18 cellular contexts compared by ENCODE assay signal in the genomic region with DNA sequence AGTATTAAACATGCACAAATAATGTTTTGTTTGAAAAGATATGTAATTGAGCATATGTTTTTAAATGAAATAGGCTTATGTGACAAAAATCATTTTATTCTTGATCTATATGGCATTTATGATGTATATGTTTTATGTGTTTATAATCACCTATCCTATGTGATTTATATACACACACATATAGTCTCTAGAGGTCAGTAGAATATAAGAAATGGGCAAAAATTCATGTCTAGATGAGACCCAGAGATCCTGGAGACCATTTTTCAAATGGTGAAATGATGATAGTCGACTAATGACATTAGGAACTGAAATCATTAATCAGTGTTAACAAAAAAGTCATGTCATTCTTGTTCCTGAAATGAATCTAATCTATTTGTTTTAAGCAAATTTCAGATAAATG.
DNase-seq lines count a peak whose midpoint lies in the region; ATAC-seq, FAIRE-seq and TF ChIP-seq lines count a peak whose summit lies in the region.
"Had no signal": no experiment of that assay in that cellular context is flagged by ENCODE, and none has a peak within 500 bp of the region (broad histone marks: within the 10 kb centered on the region; RNA-seq: fewer than 3 reads in every experiment).

No MANE protein-coding gene starts in this region.

- no peak overlapping the region for H3K4me3 ChIP-seq in A549
- H3K4me3 ChIP-seq in fibroblast of pulmonary artery (replicated peaks; ENCODE audit: low read depth, low read length) = no peak overlapping the region
- H3K4me3 ChIP-seq: ascending aorta, SJCRH30 had no signal

- peaks cover 6% of the 10 kb centered on the region; the same call in 1 of the 3 replicates for H3K4me1 ChIP-seq in A549
- H3K4me1 ChIP-seq: ascending aorta, SJCRH30 had no signal

- WGBS in A549 (ENCODE audit: missing lambda C conversion rate) = 4% methylated on average over 1 of the region's 1 CpG

- no peaks in the 10 kb centered on the region for H3K4me1 Mint-ChIP-seq in activated CD8-positive, alpha-beta T cell treated with anti-CD3 and anti-CD28 coated beads, Interleukin-2, amount 10 ng/mL, durations not matched to agents 7 days and 5 days (ENCODE audit: low read depth)
- H3K4me1 Mint-ChIP-seq: activated B cell treated with CpG ODN at 0.5 μM for 24 hours; CD8-positive, alpha-beta memory T cell; stimulated activated naive B cell treated with anti-CD40 and anti-IgM and Interleukin-4, amounts not matched to agents 10 μg/mL and 1 μg/mL and 100 μg/mL, for 72 hours had no signal

- H3K4me2 ChIP-seq in A549 = no peak overlapping the region

- H3K27ac ChIP-seq in A549 = no peak overlapping the region
- H3K27ac ChIP-seq: ascending aorta, SJCRH30 had no signal

- no peak for TF ChIP-seq POLR2A in A549 (IDR thresholded peaks at IDR 0.05; ENCODE audit: low read length)

- POLR2A ChIA-PET in A549 (lab: Yijun Ruan, JAX) = no interaction called here
- POLR2A ChIA-PET in activated CD8-positive, alpha-beta T cell treated with anti-CD3 and anti-CD28 coated beads, Interleukin-2, amount 10 ng/mL, durations not matched to agents 7 days and 5 days (lab: Charles Lee) = no interaction called here

- peak; percentile 96 for FAIRE-seq in A549 (lab: Jason Lieb, UNC)

- no peaks in the 10 kb centered on the region for H3K27me3 Mint-ChIP-seq in activated CD8-positive, alpha-beta T cell treated with anti-CD3 and anti-CD28 coated beads, Interleukin-2, amount 10 ng/mL, durations not matched to agents 7 days and 5 days (ENCODE audit: low read depth)
- H3K27me3 Mint-ChIP-seq: activated B cell treated with CpG ODN at 0.5 μM for 24 hours; CD8-positive, alpha-beta memory T cell; stimulated activated naive B cell treated with anti-CD40 and anti-IgM and Interleukin-4, amounts not matched to agents 10 μg/mL and 1 μg/mL and 100 μg/mL, for 72 hours had no signal

- TF ChIP-seq EP300 in A549 (IDR thresholded peaks at IDR 0.05) = no peak

- H3K9me3 ChIP-seq in A549 = no peaks in the 10 kb centered on the region
- H3K9me3 ChIP-seq: ascending aorta, SJCRH30 had no signal

- no peaks in the 10 kb centered on the region for H3K36me3 Mint-ChIP-seq in activated CD8-positive, alpha-beta T cell treated with anti-CD3 and anti-CD28 coated beads, Interleukin-2, amount 10 ng/mL, durations not matched to agents 7 days and 5 days (ENCODE audit: low read depth)
- H3K36me3 Mint-ChIP-seq: CD8-positive, alpha-beta memory T cell; stimulated activated naive B cell treated with anti-CD40 and anti-IgM and Interleukin-4, amounts not matched to agents 10 μg/mL and 1 μg/mL and 100 μg/mL, for 72 hours had no signal

- peak; percentile 81 to 85; a peak in 4 of 6 replicates for ATAC-seq in A549
- ATAC-seq in GM21737 (IDR thresholded peaks at IDR 0.05; ENCODE audit: unreplicated experiment) = no peak
- no peak for ATAC-seq in activated CD8-positive, alpha-beta T cell treated with anti-CD3 and anti-CD28 coated beads, Interleukin-2, amount 10 ng/mL, durations not matched to agents 7 days and 5 days
- ATAC-seq: stimulated activated naive B cell treated with anti-CD40 and anti-IgM and Interleukin-4, amounts not matched to agents 10 μg/mL and 1 μg/mL and 100 μg/mL, for 72 hours had no signal

- CTCF ChIA-PET in A549 (lab: Yijun Ruan, JAX) = interaction anchor here (0.7 to 5.0 kb wide), 23 partner anchors 9 to 1952 kb away, joined by 3 to 43 read pairs (median 3); no protein-coding TSS in a partner anchor
- CTCF ChIA-PET in activated CD8-positive, alpha-beta T cell treated with anti-CD3 and anti-CD28 coated beads, Interleukin-2, amount 10 ng/mL, durations not matched to agents 7 days and 5 days (lab: Charles Lee) = no interaction called here

- no peaks in the 10 kb centered on the region for H3K9me3 Mint-ChIP-seq in activated CD8-positive, alpha-beta T cell treated with anti-CD3 and anti-CD28 coated beads, Interleukin-2, amount 10 ng/mL, durations not matched to agents 7 days and 5 days (ENCODE audit: insufficient read depth)

- TF ChIP-seq CTCF in A549 (IDR thresholded peaks at IDR 0.05) = peak; percentile 71
- TF ChIP-seq CTCF in fibroblast of pulmonary artery (IDR thresholded peaks at IDR 0.05; ENCODE audit: low read length, missing control alignments) = peak; percentile 28

- no peak overlapping the region for H3K4me3 Mint-ChIP-seq in activated CD8-positive, alpha-beta T cell treated with anti-CD3 and anti-CD28 coated beads, Interleukin-2, amount 10 ng/mL, durations not matched to agents 7 days and 5 days
- H3K4me3 Mint-ChIP-seq: activated B cell treated with CpG ODN at 0.5 μM for 24 hours; CD8-positive, alpha-beta memory T cell; stimulated activated naive B cell treated with anti-CD40 and anti-IgM and Interleukin-4, amounts not matched to agents 10 μg/mL and 1 μg/mL and 100 μg/mL, for 72 hours had no signal

- no peak overlapping the region for H3K27ac Mint-ChIP-seq in activated CD8-positive, alpha-beta T cell treated with anti-CD3 and anti-CD28 coated beads, Interleukin-2, amount 10 ng/mL, durations not matched to agents 7 days and 5 days
- H3K27ac Mint-ChIP-seq: activated B cell treated with CpG ODN at 0.5 μM for 24 hours; CD8-positive, alpha-beta memory T cell; progenitor cell of endocrine pancreas; stimulated activated naive B cell treated with anti-CD40 and anti-IgM and Interleukin-4, amounts not matched to agents 10 μg/mL and 1 μg/mL and 100 μg/mL, for 72 hours had no signal

- DNase-seq in A549 (ENCODE audit: low read depth in 1 of 2, low spot score in 1 of 2) (peak; percentile 24 to 31), GM03348 (ENCODE audit: low spot score) (peak; percentile 31), RPMI7951 (ENCODE audit: low read depth) (peak; percentile 16), fibroblast of pulmonary artery (ENCODE audit: low read depth) (peak; percentile 51)
- DNase-seq in activated CD8-positive, alpha-beta T cell treated with anti-CD3 and anti-CD28 coated beads, Interleukin-2, amount 10 ng/mL, durations not matched to agents 7 days and 5 days = no peak
- DNase-seq in stimulated activated CD4-positive, alpha-beta T cell treated with anti-CD3 and anti-CD28 coated beads, Interleukin-1b, Interleukin-23, amount 100 ng/mL, for 48 hours = no peak
- DNase-seq in activated CD4-positive, alpha-beta T cell treated with anti-CD3 and anti-CD28 coated beads, Interleukin-2, amount 50 U/mL, for 1 hour = no peak
- DNase-seq: activated B cell treated with CpG ODN at 0.5 μM for 24 hours; CD8-positive, alpha-beta memory T cell; mesendoderm; MV-4-11; NCI-H510A treated with DMSO at 0.1 percent for 48 hours; SJCRH30; stimulated activated CD4-positive, alpha-beta T cell treated with anti-CD3 and anti-CD28 coated beads, Interleukin-2, amount 100 ng/mL, for 48 hours; stimulated activated naive B cell treated with anti-CD40 and anti-IgM and Interleukin-4, amounts not matched to agents 10 μg/mL and 1 μg/mL and 100 μg/mL, for 72 hours had no signal

- TF ChIP-seq RAD21 in A549 (conservative IDR thresholded peaks at IDR 0.05 in 1 of 2, IDR thresholded peaks at IDR 0.05 in 1 of 2) = peak; percentile 82 to 88

TF ChIP-seq in A549, 52 proteins besides CTCF, POLR2A, EP300 and RAD21:
- TF ChIP-seq, protein P1, sequence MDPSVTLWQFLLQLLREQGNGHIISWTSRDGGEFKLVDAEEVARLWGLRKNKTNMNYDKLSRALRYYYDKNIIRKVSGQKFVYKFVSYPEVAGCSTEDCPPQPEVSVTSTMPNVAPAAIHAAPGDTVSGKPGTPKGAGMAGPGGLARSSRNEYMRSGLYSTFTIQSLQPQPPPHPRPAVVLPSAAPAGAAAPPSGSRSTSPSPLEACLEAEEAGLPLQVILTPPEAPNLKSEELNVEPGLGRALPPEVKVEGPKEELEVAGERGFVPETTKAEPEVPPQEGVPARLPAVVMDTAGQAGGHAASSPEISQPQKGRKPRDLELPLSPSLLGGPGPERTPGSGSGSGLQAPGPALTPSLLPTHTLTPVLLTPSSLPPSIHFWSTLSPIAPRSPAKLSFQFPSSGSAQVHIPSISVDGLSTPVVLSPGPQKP (IDR thresholded peaks at IDR 0.05; ENCODE audit: low read depth, low read length) = no peak
- TF ChIP-seq CEBPB (IDR thresholded peaks at IDR 0.05) (no peak), SMC3 (IDR thresholded peaks at IDR 0.05) (peak; percentile 86), HDAC2 (IDR thresholded peaks at IDR 0.05) (no peak), ZNF302 (CRISPR knock-in tag; IDR thresholded peaks at IDR 0.05) (no peak)
- TF ChIP-seq, protein P2, sequence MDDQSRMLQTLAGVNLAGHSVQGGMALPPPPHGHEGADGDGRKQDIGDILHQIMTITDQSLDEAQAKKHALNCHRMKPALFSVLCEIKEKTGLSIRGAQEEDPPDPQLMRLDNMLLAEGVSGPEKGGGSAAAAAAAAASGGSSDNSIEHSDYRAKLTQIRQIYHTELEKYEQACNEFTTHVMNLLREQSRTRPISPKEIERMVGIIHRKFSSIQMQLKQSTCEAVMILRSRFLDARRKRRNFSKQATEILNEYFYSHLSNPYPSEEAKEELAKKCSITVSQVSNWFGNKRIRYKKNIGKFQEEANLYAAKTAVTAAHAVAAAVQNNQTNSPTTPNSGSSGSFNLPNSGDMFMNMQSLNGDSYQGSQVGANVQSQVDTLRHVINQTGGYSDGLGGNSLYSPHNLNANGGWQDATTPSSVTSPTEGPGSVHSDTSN (IDR thresholded peaks at IDR 0.05) = no peak
- TF ChIP-seq, protein P3, sequence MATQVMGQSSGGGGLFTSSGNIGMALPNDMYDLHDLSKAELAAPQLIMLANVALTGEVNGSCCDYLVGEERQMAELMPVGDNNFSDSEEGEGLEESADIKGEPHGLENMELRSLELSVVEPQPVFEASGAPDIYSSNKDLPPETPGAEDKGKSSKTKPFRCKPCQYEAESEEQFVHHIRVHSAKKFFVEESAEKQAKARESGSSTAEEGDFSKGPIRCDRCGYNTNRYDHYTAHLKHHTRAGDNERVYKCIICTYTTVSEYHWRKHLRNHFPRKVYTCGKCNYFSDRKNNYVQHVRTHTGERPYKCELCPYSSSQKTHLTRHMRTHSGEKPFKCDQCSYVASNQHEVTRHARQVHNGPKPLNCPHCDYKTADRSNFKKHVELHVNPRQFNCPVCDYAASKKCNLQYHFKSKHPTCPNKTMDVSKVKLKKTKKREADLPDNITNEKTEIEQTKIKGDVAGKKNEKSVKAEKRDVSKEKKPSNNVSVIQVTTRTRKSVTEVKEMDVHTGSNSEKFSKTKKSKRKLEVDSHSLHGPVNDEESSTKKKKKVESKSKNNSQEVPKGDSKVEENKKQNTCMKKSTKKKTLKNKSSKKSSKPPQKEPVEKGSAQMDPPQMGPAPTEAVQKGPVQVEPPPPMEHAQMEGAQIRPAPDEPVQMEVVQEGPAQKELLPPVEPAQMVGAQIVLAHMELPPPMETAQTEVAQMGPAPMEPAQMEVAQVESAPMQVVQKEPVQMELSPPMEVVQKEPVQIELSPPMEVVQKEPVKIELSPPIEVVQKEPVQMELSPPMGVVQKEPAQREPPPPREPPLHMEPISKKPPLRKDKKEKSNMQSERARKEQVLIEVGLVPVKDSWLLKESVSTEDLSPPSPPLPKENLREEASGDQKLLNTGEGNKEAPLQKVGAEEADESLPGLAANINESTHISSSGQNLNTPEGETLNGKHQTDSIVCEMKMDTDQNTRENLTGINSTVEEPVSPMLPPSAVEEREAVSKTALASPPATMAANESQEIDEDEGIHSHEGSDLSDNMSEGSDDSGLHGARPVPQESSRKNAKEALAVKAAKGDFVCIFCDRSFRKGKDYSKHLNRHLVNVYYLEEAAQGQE (IDR thresholded peaks at IDR 0.05) = no peak

Comparison
In these comparisons a context has a peak if more than half of its experiments do, and no peak if none do; other contexts are left out.
1. ATAC-seq: peak in A549 (2 of 2); none in GM21737 (single experiment) and activated CD8-positive, alpha-beta T cell treated with anti-CD3 and anti-CD28 coated beads, Interleukin-2, amount 10 ng/mL, durations not matched to agents 7 days and 5 days (single experiment).
2. DNase-seq: peak in A549 (2 of 2), GM03348 (single experiment), RPMI7951 (single experiment) and fibroblast of pulmonary artery (single experiment); none in activated CD8-positive, alpha-beta T cell treated with anti-CD3 and anti-CD28 coated beads, Interleukin-2, amount 10 ng/mL, durations not matched to agents 7 days and 5 days (single experiment), stimulated activated CD4-positive, alpha-beta T cell treated with anti-CD3 and anti-CD28 coated beads, Interleukin-1b, Interleukin-23, amount 100 ng/mL, for 48 hours (single experiment) and activated CD4-positive, alpha-beta T cell treated with anti-CD3 and anti-CD28 coated beads, Interleukin-2, amount 50 U/mL, for 1 hour (single experiment).